ENCODE assay signal across 23 cellular contexts in genomic region chr3:52723935-52724334, GRCh38.
"Had no signal": no experiment of that assay in that cellular context is flagged by ENCODE, and none has a peak within 500 bp of the region (broad histone marks: within the 10 kb centered on the region; RNA-seq: fewer than 3 reads in every experiment).

No MANE protein-coding gene starts in this region.

- DNase-seq: IMR-90; Karpas-422; KG1; MG63; NCI-H1092 treated with DMSO at 0.1 percent for 48 hours; NCI-H1436; NCI-H187; NCI-H2029 treated with DMSO at 0.1 percent for 48 hours; NCI-H2171 treated with DMSO at 0.1 percent for 48 hours; NCI-H2227 treated with DMSO at 0.1 percent for 48 hours; NCI-H524; NCI-H526 treated with DMSO at 0.1 percent for 48 hours; NCI-H774; NK-92 treated with Interleukin-12 subunit alpha and Interleukin-12 subunit beta, amount 100 ng/mL, for 24 hours; PC-3; SHP77; SK-N-SH; SW 1271; T-cell had no signal

- H3K4me3 Mint-ChIP-seq: T-cell had no signal

- H3K9me3 ChIP-seq: MG63 had no signal

- ATAC-seq: Panc1, PC-3, T-cell had no signal

- H3K27me3 Mint-ChIP-seq: T-cell had no signal

- H3K9ac ChIP-seq: SK-N-SH had no signal

- H3K27me3 ChIP-seq: MG63 had no signal

- H3K27ac ChIP-seq: HL-60, RWPE1 had no signal

- FAIRE-seq: HTR-8/SVneo had no signal

- H3K4me3 ChIP-seq: MG63 had no signal

- H3K4me2 ChIP-seq: SK-N-SH had no signal
